In genomic region chr19:39131255-39131755, GRCh38 we compare ENCODE assay signal across 11 cellular contexts. TPM values are rescaled to one million over a fixed set of nuclear protein-coding genes. Genes with fewer than 3 reads are reported as not detected.
DNase-seq lines count a peak whose midpoint lies in the region; ATAC-seq and TF ChIP-seq lines count a peak whose summit lies in the region.
"Had no signal": no experiment of that assay in that cellular context is flagged by ENCODE, and none has a peak within 500 bp of the region (broad histone marks: within the 10 kb centered on the region; RNA-seq: fewer than 3 reads in every experiment).

No MANE protein-coding gene starts in this region.

- no peaks in the 10 kb centered on the region for H3K36me3 Mint-ChIP-seq in progenitor cell of endocrine pancreas (ENCODE audit: insufficient read depth)
- no peaks in the 10 kb centered on the region for H3K36me3 Mint-ChIP-seq in natural killer cell

- H3K27ac ChIP-seq in C4-2B, result peak overlapping the region; percentile 97
- H3K27ac ChIP-seq in RWPE1, result peak overlapping the region; percentile 28

- H3K9me3 Mint-ChIP-seq in progenitor cell of endocrine pancreas (ENCODE audit: low read depth), result no peaks in the 10 kb centered on the region
- H3K9me3 Mint-ChIP-seq in natural killer cell, result no peaks in the 10 kb centered on the region
- H3K9me3 Mint-ChIP-seq: nephron had no signal

- H3K4me1 Mint-ChIP-seq in progenitor cell of endocrine pancreas (ENCODE audit: low read depth), result peaks cover 51% of the 10 kb centered on the region
- H3K4me1 Mint-ChIP-seq in natural killer cell, result peaks cover 14 to 45% of the 10 kb centered on the region in 2 donors

- H3K27me3 Mint-ChIP-seq in progenitor cell of endocrine pancreas, result no peaks in the 10 kb centered on the region
- H3K27me3 Mint-ChIP-seq in natural killer cell (ENCODE audit: low read depth in 2 of 2), result no peaks in the 10 kb centered on the region

- H3K4me3 Mint-ChIP-seq in progenitor cell of endocrine pancreas (ENCODE audit: low read depth) (no peak overlapping the region), natural killer cell (no peak overlapping the region)

- CTCF ChIA-PET in RWPE1 (lab: Yijun Ruan, JAX), result no interaction called here

- no peak for TF ChIP-seq CTCF in C4-2B (conservative IDR thresholded peaks at IDR 0.05)
- no peak for TF ChIP-seq CTCF in RWPE1 (conservative IDR thresholded peaks at IDR 0.05; ENCODE audit: low read depth)
- no peak for TF ChIP-seq CTCF in fibroblast of the aortic adventitia (IDR thresholded peaks at IDR 0.05; ENCODE audit: insufficient read depth, low read length)
- TF ChIP-seq CTCF in progenitor cell of endocrine pancreas (IDR thresholded peaks at IDR 0.05; ENCODE audit: unreplicated experiment), result no peak
- no peak for TF ChIP-seq CTCF in natural killer cell (IDR thresholded peaks at IDR 0.05)

- peak overlapping the region; percentile 71 for H3K27ac Mint-ChIP-seq in progenitor cell of endocrine pancreas
- peak overlapping the region in 1 of 2 donors; percentile 31 for H3K27ac Mint-ChIP-seq in natural killer cell

- intact Hi-C loops in natural killer cell (cut with micrococcal nuclease) (no loop called here), left colon (cut with DNase I, micrococcal nuclease) (no loop called here)

- POLR2A ChIA-PET in RWPE1 (lab: Yijun Ruan, JAX; ENCODE audit: low non-redundant PET), result no interaction called here

- H3K4me3 ChIP-seq in fibroblast of the aortic adventitia (ENCODE audit: low read depth, low read length), result no peak overlapping the region

- no peak for ATAC-seq in natural killer cell
- no peak for ATAC-seq in left colon

- no peak for DNase-seq in RWPE1 (ENCODE audit: low spot score)
- DNase-seq in fibroblast of the aortic adventitia (ENCODE audit: low read depth), result peak; percentile 32
- no peak for DNase-seq in progenitor cell of endocrine pancreas (ENCODE audit: low spot score, unreplicated experiment)
- no peak for DNase-seq in natural killer cell
- DNase-seq in Ammon's horn (ENCODE audit: low spot score), result no peak
- DNase-seq in left colon, result no peak
- no peak for DNase-seq in effector CD8-positive, alpha-beta T cell (lab: John Stamatoyannopoulos, UW)
- DNase-seq: Karpas-422, NCI-H345 had no signal

RNA-seq across cellular contexts. Expression of gene PAK4, which starts 5.7 kb away (rescaled TPM):
- 7.6 and 9.0 TPM in 2 replicates for total RNA-seq in fibroblast of the aortic adventitia (ENCODE audit: low replicate concordance)
- total RNA-seq in progenitor cell of endocrine pancreas, result 73.9 and 75.8 TPM in 2 replicates
- 10 to 100 TPM in 2 of 3 donors, 1 to 10 TPM in 1; 6.7 to 13.4 (median 11.8) TPM for total RNA-seq in natural killer cell
- total RNA-seq in left colon, result 10 to 100 TPM; 85.0 to 96.9 TPM

RNA-seq across cellular contexts. Expression of gene ACP7, which starts 47.1 kb away (rescaled TPM):
- total RNA-seq in fibroblast of the aortic adventitia (ENCODE audit: low replicate concordance) (0.45 TPM in 1 of 2 replicates, not detected in the other), progenitor cell of endocrine pancreas (not detected in 2 replicates), natural killer cell (not detected), left colon (not detected)
